Comparison of ENCODE assay signal across 1 cellular context in the genomic region with DNA sequence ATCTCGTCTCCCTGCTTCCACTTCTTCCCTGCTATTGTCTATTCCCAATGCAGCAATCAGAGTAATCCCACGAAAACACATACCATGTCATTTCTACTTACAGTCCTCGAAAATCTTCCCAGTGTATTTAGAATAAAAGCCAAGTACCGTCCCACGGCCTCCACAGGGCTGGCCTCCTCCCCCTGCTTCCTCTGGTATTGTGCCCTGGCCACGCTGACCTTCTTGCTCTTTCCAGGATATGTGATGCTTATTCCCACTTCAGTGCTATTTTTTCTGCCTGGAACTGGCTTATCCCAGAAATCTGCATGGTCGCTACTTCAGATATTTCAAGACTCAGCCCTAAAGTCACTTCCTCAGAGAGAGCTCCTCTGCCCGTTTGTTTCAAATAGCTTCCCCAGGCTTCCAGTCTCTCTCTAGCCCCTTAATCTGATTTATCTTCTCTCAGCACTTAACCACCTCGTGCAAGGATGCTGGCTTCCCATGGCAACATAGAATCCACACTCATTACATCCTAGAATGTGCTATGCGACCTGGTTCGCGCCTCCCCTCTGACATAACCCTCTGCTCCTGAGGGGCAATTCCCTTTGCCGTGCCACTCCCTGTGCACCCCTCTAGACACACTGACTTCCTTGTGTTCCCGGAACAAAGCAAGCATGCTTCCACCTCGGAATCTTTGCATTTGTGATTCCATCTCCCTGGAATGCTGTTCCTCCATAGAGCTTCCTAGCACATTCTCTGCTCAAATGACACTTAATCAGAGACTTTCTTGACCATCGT.
TF ChIP-seq lines count a peak whose summit lies in the region.

No MANE protein-coding gene starts in this region.

TF ChIP-seq in WTC11, 78 proteins besides CTCF, POLR2A, EP300 and RAD21 (continued from another document):
- TF ChIP-seq GRHL2 (CRISPR knock-in tag; IDR thresholded peaks at IDR 0.05; ENCODE audit: insufficient replicate concordance, severe bottlenecking) (no peak), FOXK1 (CRISPR knock-in tag; IDR thresholded peaks at IDR 0.05) (no peak), ATF1 (CRISPR knock-in tag; IDR thresholded peaks at IDR 0.05) (no peak)
TF ChIP-seq in WTC11: peak in this region for 0.
